Comparison of ENCODE assay signal across 23 cellular contexts in genomic region chr2:241211276-241211675, GRCh38. TPM values are rescaled to one million over a fixed set of nuclear protein-coding genes. Genes with fewer than 3 reads are reported as not detected.
DNase-seq lines count a peak whose midpoint lies in the region; ATAC-seq and TF ChIP-seq lines count a peak whose summit lies in the region.
"Had no signal": no experiment of that assay in that cellular context is flagged by ENCODE, and none has a peak within 500 bp of the region (broad histone marks: within the 10 kb centered on the region; RNA-seq: fewer than 3 reads in every experiment).

No MANE protein-coding gene starts in this region.

- H3K36me3 ChIP-seq in neural progenitor cell = no peaks in the 10 kb centered on the region
- H3K36me3 ChIP-seq: BE2C, gastrocnemius medialis had no signal

- DNase-seq in NCI-H1436 (lab: John Stamatoyannopoulos, UW) = peak; percentile 8
- DNase-seq in NCI-H1436 treated with DMSO at 0.1 percent for 48 hours (lab: John Stamatoyannopoulos, UW) = no peak
- peak; percentile 28 for DNase-seq in HT1080 (ENCODE audit: low read depth)
- no peak for DNase-seq in T-helper 17 cell
- peak; percentile 68 for DNase-seq in neural progenitor cell (ENCODE audit: low spot score)
- DNase-seq in sciatic nerve (ENCODE audit: low spot score) = no peak
- no peak for DNase-seq in kidney glomerular epithelial cell (lab: John Stamatoyannopoulos, UW)
- DNase-seq: 8988T; activated CD4-positive, alpha-beta T cell treated with anti-CD3 and anti-CD28 coated beads for 4 hours; activated effector memory CD4-positive, alpha-beta T cell treated with Interleukin-2 at 50 U/mL for 16 hours; BE2C; Calu3; erythroblast; gastrocnemius medialis; GF-D8; KG1; kidney; natural killer cell; NCI-H1048; NK-92 treated with Interleukin-12 subunit alpha and Interleukin-12 subunit beta, amount 100 ng/mL, for 24 hours; small intestine; stimulated activated CD4-positive, alpha-beta T cell treated with anti-CD3 and anti-CD28 coated beads, Interleukin-2, amount 100 ng/mL, for 48 hours had no signal

- TF ChIP-seq CTCF in neural progenitor cell (IDR thresholded peaks at IDR 0.05) = no peak

- no peak overlapping the region for H2AFZ ChIP-seq in neural progenitor cell (replicated peaks)

- ATAC-seq in T-helper 17 cell (peak; percentile 27), sciatic nerve (no peak), HG02981 (IDR thresholded peaks at IDR 0.05; ENCODE audit: unreplicated experiment) (no peak)
- ATAC-seq: gastrocnemius medialis had no signal

- H3K36me3 Mint-ChIP-seq in T-helper 17 cell (ENCODE audit: low read depth) = no peaks in the 10 kb centered on the region
- H3K36me3 Mint-ChIP-seq in neural progenitor cell = no peaks in the 10 kb centered on the region
- H3K36me3 Mint-ChIP-seq: natural killer cell had no signal

- H3K4me1 Mint-ChIP-seq in T-helper 17 cell (peaks cover 4% of the 10 kb centered on the region), neural progenitor cell (peaks cover 5% of the 10 kb centered on the region)

- no peak overlapping the region for H3K9ac ChIP-seq in neural progenitor cell

- no peak overlapping the region for H3K27ac ChIP-seq in neural progenitor cell
- H3K27ac ChIP-seq: gastrocnemius medialis had no signal

- H4K20me1 ChIP-seq in neural progenitor cell (ENCODE audit: low read depth) = no peaks in the 10 kb centered on the region

- H3K27ac Mint-ChIP-seq in T-helper 17 cell (no peak overlapping the region), neural progenitor cell (peak overlapping the region; percentile 87)

- H3K9me3 ChIP-seq in T-helper 17 cell (ENCODE audit: control insufficient read depth, low read length, poor library complexity, severe bottlenecking) (no peaks in the 10 kb centered on the region), neural progenitor cell (ENCODE audit: low read depth) (no peaks in the 10 kb centered on the region)
- H3K9me3 ChIP-seq: BE2C, gastrocnemius medialis had no signal

- H3K4me2 ChIP-seq in neural progenitor cell = peak overlapping the region; percentile 61

- H3K4me1 ChIP-seq in neural progenitor cell = peaks cover 16% of the 10 kb centered on the region
- H3K4me1 ChIP-seq: BE2C, gastrocnemius medialis had no signal

- H3F3A ChIP-seq in neural progenitor cell (ENCODE audit: low read depth) = peaks cover 6% of the 10 kb centered on the region

- no peaks in the 10 kb centered on the region for H3K27me3 ChIP-seq in neural progenitor cell
- H3K27me3 ChIP-seq: BE2C, gastrocnemius medialis had no signal

- intact Hi-C loops in sciatic nerve (cut with DNase I) = loop anchor here (10.0 kb wide), 1 partner anchor 346 kb away; the partner anchor contains the start of gene AGXT

- H3K27me3 Mint-ChIP-seq in T-helper 17 cell = no peaks in the 10 kb centered on the region
- peaks cover 6% of the 10 kb centered on the region for H3K27me3 Mint-ChIP-seq in neural progenitor cell (ENCODE audit: insufficient read depth, low read depth)

- no peaks in the 10 kb centered on the region for H3K9me3 Mint-ChIP-seq in neural progenitor cell
- H3K9me3 Mint-ChIP-seq: natural killer cell had no signal

- H3K79me2 ChIP-seq in neural progenitor cell (ENCODE audit: low read depth) = no peaks in the 10 kb centered on the region

- no peak overlapping the region for H3K4me3 ChIP-seq in neural progenitor cell
- H3K4me3 ChIP-seq: gastrocnemius medialis had no signal

- H3K4me3 Mint-ChIP-seq in T-helper 17 cell (no peak overlapping the region), neural progenitor cell (no peak overlapping the region)
- H3K4me3 Mint-ChIP-seq: natural killer cell had no signal

RNA-seq across cellular contexts. Expression of gene ANO7, which starts 22.8 kb away (rescaled TPM):
- total RNA-seq in HT1080 (2014; rRNA removed; shearing (Covaris generic)) = 0.53 and 2.4 TPM in 2 replicates
- polyA plus RNA-seq in HT1080 (2015; cell fraction: cytosol; rRNA removed) = 7.2 and 7.7 TPM in 2 replicates
- 3.7 and 5.6 TPM in 2 replicates for polyA plus RNA-seq in HT1080 (2015; cell fraction: nucleus; rRNA removed)
- under 1 TPM; 0.16 to 0.20 TPM for total RNA-seq in T-helper 17 cell
- 1.8 TPM in 1 of 2 replicates, not detected in the other for total RNA-seq in neural progenitor cell (ENCODE audit: low replicate concordance)
- total RNA-seq in sciatic nerve = 3.8 TPM

Comparison
In these comparisons a context has a peak if more than half of its experiments do, and no peak if none do; other contexts are left out.
1. DNase-seq: peak in NCI-H1436 (single experiment), HT1080 (single experiment) and neural progenitor cell (single experiment); none in NCI-H1436 treated with DMSO at 0.1 percent for 48 hours (single experiment), T-helper 17 cell (0 of 3), sciatic nerve (single experiment) and kidney glomerular epithelial cell (single experiment).